8 cellular contexts compared by ENCODE assay signal in genomic region chr3:194769020-194769643, GRCh38.
DNase-seq lines count a peak whose midpoint lies in the region; ATAC-seq, FAIRE-seq and TF ChIP-seq lines count a peak whose summit lies in the region.

No MANE protein-coding gene starts in this region.

- H3K27ac Mint-ChIP-seq in WTC11, result no peak overlapping the region

- ATAC-seq in GM18861 (IDR thresholded peaks at IDR 0.05; ENCODE audit: unreplicated experiment) (peak; percentile 88), HG03095 (IDR thresholded peaks at IDR 0.05; ENCODE audit: unreplicated experiment) (peak; percentile 97), WTC11 (peak; percentile 100)

- CTCF ChIA-PET in WTC11 (lab: Charles Lee), result interaction anchor here (0.6 to 1.7 kb wide), 8 partner anchors 13 to 969 kb away, joined by 3 to 11 read pairs (median 4); no protein-coding TSS in a partner anchor

- H3K27me3 Mint-ChIP-seq in WTC11 (ENCODE audit: low read depth), result peaks cover 47% of the 10 kb centered on the region

- peak; percentile 98 for DNase-seq in A172 (ENCODE audit: low spot score)
- peak; percentile 100 for DNase-seq in NCI-H2196 (lab: John Stamatoyannopoulos, UW; ENCODE audit: unreplicated experiment)
- peak; percentile 96 for DNase-seq in WTC11 (ENCODE audit: low spot score)
- DNase-seq in central memory CD4-positive, alpha-beta T cell, result peak; percentile 93
- peak; percentile 77 for DNase-seq in stimulated activated CD4-positive, alpha-beta T cell treated with anti-CD3 and anti-CD28 coated beads, Interleukin-12 subunit alpha, Interleukin-12 subunit beta, amount 100 ng/mL, for 4 hours

- peak; percentile 96 for FAIRE-seq in islet of Langerhans (lab: Jason Lieb, UNC)

- H3K36me3 Mint-ChIP-seq in WTC11, result no peaks in the 10 kb centered on the region

- POLR2A ChIA-PET in WTC11 (lab: Charles Lee), result interaction anchor here (0.6 to 1.0 kb wide), 2 partner anchors 21 to 82 kb away, joined by 3 read pairs; no protein-coding TSS in a partner anchor

- peak overlapping the region; percentile 82 for H3K4me3 Mint-ChIP-seq in WTC11

- peaks cover 18% of the 10 kb centered on the region for H3K4me1 Mint-ChIP-seq in WTC11

- no peak for TF ChIP-seq CTCF in WTC11 (IDR thresholded peaks at IDR 0.05)

- no peaks in the 10 kb centered on the region for H3K9me3 Mint-ChIP-seq in WTC11

TF ChIP-seq in WTC11, 78 proteins besides CTCF, POLR2A, EP300 and RAD21:
- TF ChIP-seq SP1 (CRISPR knock-in tag; conservative IDR thresholded peaks at IDR 0.05) (peak; percentile 70; the same call in 1 of the 2 replicates), MAX (CRISPR knock-in tag; IDR thresholded peaks at IDR 0.05) (peak; percentile 37; the same call in 1 of the 2 replicates), HMGXB4 (CRISPR knock-in tag; IDR thresholded peaks at IDR 0.05) (no peak), JUN (CRISPR knock-in tag; IDR thresholded peaks at IDR 0.05) (no peak), IRF1 (CRISPR knock-in tag; IDR thresholded peaks at IDR 0.05) (no peak), ZBTB21 (CRISPR knock-in tag; IDR thresholded peaks at IDR 0.05; ENCODE audit: borderline replicate concordance) (no peak), RORB (CRISPR knock-in tag; IDR thresholded peaks at IDR 0.05) (no peak), ATF6 (CRISPR knock-in tag; IDR thresholded peaks at IDR 0.05) (no peak), TEAD4 (CRISPR knock-in tag; IDR thresholded peaks at IDR 0.05) (no peak), STAT6 (CRISPR knock-in tag; conservative IDR thresholded peaks at IDR 0.05; ENCODE audit: low read depth) (no peak), CDX4 (CRISPR knock-in tag; IDR thresholded peaks at IDR 0.05; ENCODE audit: borderline replicate concordance) (no peak), OVOL2 (CRISPR knock-in tag; IDR thresholded peaks at IDR 0.05; ENCODE audit: borderline replicate concordance) (no peak), NFYB (CRISPR knock-in tag; conservative IDR thresholded peaks at IDR 0.05; ENCODE audit: low read depth) (peak; percentile 68), E2F4 (CRISPR knock-in tag; IDR thresholded peaks at IDR 0.05; ENCODE audit: borderline replicate concordance, low read depth) (no peak), ZNF425 (CRISPR knock-in tag; conservative IDR thresholded peaks at IDR 0.05) (no peak), PRRX2 (CRISPR knock-in tag; IDR thresholded peaks at IDR 0.05) (no peak), MLX (CRISPR knock-in tag; IDR thresholded peaks at IDR 0.05) (no peak), EMX1 (CRISPR knock-in tag; IDR thresholded peaks at IDR 0.05) (no peak), HMGA2 (CRISPR knock-in tag; IDR thresholded peaks at IDR 0.05) (no peak), MXD4 (CRISPR knock-in tag; IDR thresholded peaks at IDR 0.05; ENCODE audit: borderline replicate concordance) (no peak), MYBL2 (CRISPR knock-in tag; IDR thresholded peaks at IDR 0.05) (no peak), FOXJ3 (CRISPR knock-in tag; IDR thresholded peaks at IDR 0.05; ENCODE audit: borderline replicate concordance) (no peak)

Comparison
In these comparisons a context has a peak if more than half of its experiments do, and no peak if none do; other contexts are left out.
1. Peak in every context shown above with its lines: DNase-seq and ATAC-seq.